9 cellular contexts compared by ENCODE assay signal in the genomic region with DNA sequence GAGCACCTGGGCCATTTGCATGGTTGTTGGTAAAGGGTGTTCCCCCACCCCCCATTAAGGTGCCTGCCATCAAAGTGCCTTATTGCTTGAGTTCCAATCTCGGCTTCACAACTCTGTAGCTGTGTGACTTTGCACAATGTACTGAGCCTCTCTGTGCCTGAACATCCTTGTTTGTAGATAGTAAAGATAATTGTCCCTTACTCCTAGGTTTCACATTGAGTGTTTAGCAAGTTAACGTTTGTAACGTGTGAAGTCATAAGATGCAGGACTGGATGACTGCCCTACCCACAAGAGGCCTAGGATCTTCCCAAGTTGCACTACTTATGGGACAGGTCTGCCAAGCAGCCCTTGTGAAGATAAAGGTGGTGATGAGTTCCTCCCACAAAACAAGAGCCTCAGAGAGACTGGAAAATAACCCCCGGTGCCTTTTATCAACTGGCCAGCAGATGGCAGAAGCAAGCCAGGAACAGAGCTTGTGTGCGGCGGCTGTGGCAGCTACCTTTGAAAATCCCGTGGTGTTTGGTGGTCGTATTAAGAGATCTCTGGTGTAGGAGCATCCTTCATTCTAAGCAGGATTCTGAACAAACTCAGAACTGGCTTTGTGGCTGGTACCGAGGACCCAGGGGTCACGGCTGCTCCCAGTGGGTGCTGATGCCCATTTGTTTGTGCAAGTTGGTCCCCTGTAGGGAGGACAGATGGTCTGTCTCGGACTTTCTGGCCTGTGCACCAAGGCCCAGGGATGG.
A peak's percentile ranks its signal among the peaks of the same experiment; 100 is the strongest.
DNase-seq lines count a peak whose midpoint lies in the region; ATAC-seq, FAIRE-seq and TF ChIP-seq lines count a peak whose summit lies in the region.
"Had no signal": no experiment of that assay in that cellular context is flagged by ENCODE, and none has a peak within 500 bp of the region (broad histone marks: within the 10 kb centered on the region; RNA-seq: fewer than 3 reads in every experiment).

No MANE protein-coding gene starts in this region.

- no peaks in the 10 kb centered on the region for H3K9me3 ChIP-seq in kidney (ENCODE audit: control insufficient read depth in 1 of 2, low read length in 2 of 2)

- FAIRE-seq in bronchial epithelial cell (lab: Jason Lieb, UNC) (no peak), kidney (lab: Jason Lieb, UNC) (no peak)
- FAIRE-seq: A204.1 had no signal

- H3K27ac ChIP-seq in kidney (ENCODE audit: low read depth in 2 of 2, low read length in 2 of 2), result no peak overlapping the region

- H3K36me3 Mint-ChIP-seq in WTC11, result no peaks in the 10 kb centered on the region

- no peak overlapping the region for H3K9ac ChIP-seq in kidney (ENCODE audit: low read length in 2 of 2)

- peaks cover 12% of the 10 kb centered on the region for H3K27me3 Mint-ChIP-seq in WTC11 (ENCODE audit: low read depth)

- no peaks in the 10 kb centered on the region for H3K27me3 ChIP-seq in bronchial epithelial cell (ENCODE audit: control insufficient read depth, insufficient read depth, low read length)

- no peak overlapping the region for H3K4me3 ChIP-seq in bronchial epithelial cell (ENCODE audit: low read depth, low read length)
- no peak overlapping the region for H3K4me3 ChIP-seq in kidney (ENCODE audit: low read length in 2 of 2)

- H3K9me3 Mint-ChIP-seq in WTC11, result peaks cover 3% of the 10 kb centered on the region

- H3K4me3 Mint-ChIP-seq in WTC11, result no peak overlapping the region

- TF ChIP-seq CTCF in WTC11 (IDR thresholded peaks at IDR 0.05) (peak; percentile 63), bronchial epithelial cell (IDR thresholded peaks at IDR 0.05; ENCODE audit: insufficient read depth, low read length, severe bottlenecking) (peak; percentile 90), kidney (IDR thresholded peaks at IDR 0.05; ENCODE audit: borderline replicate concordance, extremely low read depth, insufficient read depth) (peak; percentile 75)

- no peak overlapping the region for H3K27ac Mint-ChIP-seq in WTC11

- H3K36me3 ChIP-seq in bronchial epithelial cell (ENCODE audit: control insufficient read depth, insufficient read depth, low read length), result no peaks in the 10 kb centered on the region
- H3K36me3 ChIP-seq in kidney (ENCODE audit: control insufficient read depth in 1 of 2, insufficient read depth in 2 of 2, low read length in 2 of 2), result no peaks in the 10 kb centered on the region

- POLR2A ChIA-PET in WTC11 (lab: Charles Lee), result no interaction called here

- peak; percentile 61 for DNase-seq in NK-92 treated with Interleukin-12 subunit alpha and Interleukin-12 subunit beta, amount 100 ng/mL, for 24 hours (lab: John Stamatoyannopoulos, UW)
- DNase-seq in NK-92 (lab: John Stamatoyannopoulos, UW; ENCODE audit: unreplicated experiment) (no peak), NCI-H2227 (lab: John Stamatoyannopoulos, UW; ENCODE audit: unreplicated experiment) (peak; percentile 87), WTC11 (ENCODE audit: low spot score) (peak; percentile 69), bronchial epithelial cell (ENCODE audit: low read depth) (peak; percentile 61), kidney (no peak)
- DNase-seq in stimulated activated CD4-positive, alpha-beta T cell treated with anti-CD3 and anti-CD28 coated beads, Interleukin-2, amount 100 ng/mL, for 24 hours, result peak; percentile 61 to 70

- CTCF ChIA-PET in WTC11 (lab: Charles Lee), result interaction anchor here (0.6 to 3.2 kb wide), 39 partner anchors 11 to 1172 kb away, joined by 3 to 28 read pairs (median 5); partner anchors contain the start of genes FAM217B and SYCP2

- ATAC-seq in HG03097 (IDR thresholded peaks at IDR 0.05; ENCODE audit: low FRiP score, unreplicated experiment) (peak; percentile 54), WTC11 (peak; percentile 58)

- peaks cover 13% of the 10 kb centered on the region for H3K4me1 Mint-ChIP-seq in WTC11

- H3K4me1 ChIP-seq in kidney (ENCODE audit: control insufficient read depth in 1 of 2, insufficient read depth in 1 of 2, low read depth in 1 of 2, low read length in 2 of 2), result peaks cover 0 to 7% of the 10 kb centered on the region in 2 donors

- intact Hi-C loops in kidney (cut with DNase I), result no loop called here

TF ChIP-seq in WTC11, 78 proteins besides CTCF, POLR2A, EP300 and RAD21:
- TF ChIP-seq, protein P1, sequence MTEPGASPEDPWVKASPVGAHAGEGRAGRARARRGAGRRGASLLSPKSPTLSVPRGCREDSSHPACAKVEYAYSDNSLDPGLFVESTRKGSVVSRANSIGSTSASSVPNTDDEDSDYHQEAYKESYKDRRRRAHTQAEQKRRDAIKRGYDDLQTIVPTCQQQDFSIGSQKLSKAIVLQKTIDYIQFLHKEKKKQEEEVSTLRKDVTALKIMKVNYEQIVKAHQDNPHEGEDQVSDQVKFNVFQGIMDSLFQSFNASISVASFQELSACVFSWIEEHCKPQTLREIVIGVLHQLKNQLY (CRISPR knock-in tag; IDR thresholded peaks at IDR 0.05), result no peak
- TF ChIP-seq, protein P2, sequence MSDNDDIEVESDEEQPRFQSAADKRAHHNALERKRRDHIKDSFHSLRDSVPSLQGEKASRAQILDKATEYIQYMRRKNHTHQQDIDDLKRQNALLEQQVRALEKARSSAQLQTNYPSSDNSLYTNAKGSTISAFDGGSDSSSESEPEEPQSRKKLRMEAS (CRISPR knock-in tag; IDR thresholded peaks at IDR 0.05), result no peak
- no peak for TF ChIP-seq FOXJ3 (CRISPR knock-in tag; IDR thresholded peaks at IDR 0.05; ENCODE audit: borderline replicate concordance)
- no peak for TF ChIP-seq ZSCAN18 (CRISPR knock-in tag; IDR thresholded peaks at IDR 0.05)
- no peak for TF ChIP-seq ZNF219 (CRISPR knock-in tag; IDR thresholded peaks at IDR 0.05; ENCODE audit: borderline replicate concordance)
- TF ChIP-seq NR2C2 (CRISPR knock-in tag; IDR thresholded peaks at IDR 0.05), result no peak
- TF ChIP-seq GABPB1 (CRISPR knock-in tag; IDR thresholded peaks at IDR 0.05), result no peak
- no peak for TF ChIP-seq GRHL2 (CRISPR knock-in tag; IDR thresholded peaks at IDR 0.05; ENCODE audit: insufficient replicate concordance, severe bottlenecking)
- TF ChIP-seq FOXP1 (CRISPR knock-in tag; IDR thresholded peaks at IDR 0.05; ENCODE audit: borderline replicate concordance), result no peak
- TF ChIP-seq PRRX2 (CRISPR knock-in tag; IDR thresholded peaks at IDR 0.05), result no peak

Comparison
In these comparisons a context has a peak if more than half of its experiments do, and no peak if none do; other contexts are left out.
1. DNase-seq: peak in NK-92 treated with Interleukin-12 subunit alpha and Interleukin-12 subunit beta, amount 100 ng/mL, for 24 hours (single experiment), NCI-H2227 (single experiment), WTC11 (single experiment), bronchial epithelial cell (single experiment) and stimulated activated CD4-positive, alpha-beta T cell treated with anti-CD3 and anti-CD28 coated beads, Interleukin-2, amount 100 ng/mL, for 24 hours (2 of 2); none in NK-92 (single experiment) and kidney (single experiment).
2. Peak in every context shown above with its lines, with median percentiles within 50 percentile points of each other: CTCF ChIP-seq.